Comparison of ENCODE assay signal across 8 cellular contexts in genomic region chr13:42275098-42275471, GRCh38. TPM values are rescaled to one million over a fixed set of nuclear protein-coding genes. Genes with fewer than 3 reads are reported as not detected.
DNase-seq lines count a peak whose midpoint lies in the region; ATAC-seq, FAIRE-seq and TF ChIP-seq lines count a peak whose summit lies in the region.

No MANE protein-coding gene starts in this region.

- peak; percentile 17 for TF ChIP-seq POLR2A in GM10847 (IDR thresholded peaks at IDR 0.05; ENCODE audit: extremely low read depth, insufficient read length)

- intact Hi-C loops in left cardiac atrium (cut with DNase I), result no loop called here

- DNase-seq in GM19238 (ENCODE audit: insufficient read length, low spot score) (peak; percentile 22), amniotic epithelial cell (ENCODE audit: low read depth) (peak; percentile 26), amniotic stem cell (lab: John Stamatoyannopoulos, UW) (no peak), NCI-H524 (lab: John Stamatoyannopoulos, UW) (no peak), urothelium cell line (ENCODE audit: low spot score) (no peak), left cardiac atrium (no peak)

- ATAC-seq in HG03457 (IDR thresholded peaks at IDR 0.05; ENCODE audit: unreplicated experiment) (peak; percentile 23), left cardiac atrium (no peak)

- no peak for FAIRE-seq in urothelium cell line (lab: Jason Lieb, UNC)

RNA-seq across cellular contexts. Expression of gene AKAP11, which starts 3.1 kb away (rescaled TPM):
- total RNA-seq in left cardiac atrium, result 10 to 100 TPM; 21.6 to 33.7 TPM

Comparison
In these comparisons a context has a peak if more than half of its experiments do, and no peak if none do; other contexts are left out.
1. DNase-seq: peak in GM19238 (single experiment) and amniotic epithelial cell (single experiment); none in amniotic stem cell (single experiment), NCI-H524 (0 of 2), urothelium cell line (single experiment) and left cardiac atrium (single experiment).